ENCODE assay signal across 12 cellular contexts in genomic region chr3:120497318-120497717, GRCh38. TPM values are rescaled to one million over a fixed set of nuclear protein-coding genes. Genes with fewer than 3 reads are reported as not detected.
DNase-seq lines count a peak whose midpoint lies in the region; ATAC-seq and TF ChIP-seq lines count a peak whose summit lies in the region.
"Had no signal": no experiment of that assay in that cellular context is flagged by ENCODE, and none has a peak within 500 bp of the region (broad histone marks: within the 10 kb centered on the region; RNA-seq: fewer than 3 reads in every experiment).

No MANE protein-coding gene starts in this region.

- peaks cover 3% of the 10 kb centered on the region; the same call in 1 of the 2 replicates for H3K9me3 ChIP-seq in SK-N-SH

- no peaks in the 10 kb centered on the region for H3K79me2 ChIP-seq in SK-N-SH (ENCODE audit: insufficient read depth)

- H3K36me3 ChIP-seq in BJ (ENCODE audit: control insufficient read depth, insufficient read depth, low read length) (no peaks in the 10 kb centered on the region), SK-N-SH (replicated peaks in 1 of 2; ENCODE audit: control insufficient read depth in 1 of 2, insufficient read depth in 2 of 2, low read length in 1 of 2) (no peaks in the 10 kb centered on the region)

- H2AFZ ChIP-seq in SK-N-SH (ENCODE audit: low read depth): no peak overlapping the region

- H3K4me3 ChIP-seq in BJ (ENCODE audit: low read depth, low read length) (no peak overlapping the region), SK-N-SH (ENCODE audit: low read depth in 2 of 2, low read length in 1 of 2) (peak overlapping the region; percentile 3 to 25; a peak in 3 of 4 replicates), fibroblast of the aortic adventitia (ENCODE audit: low read depth, low read length) (peak overlapping the region; percentile 15)

- H3K4me1 ChIP-seq in SK-N-SH (ENCODE audit: control insufficient read depth in 1 of 2, insufficient read depth in 2 of 2, low read depth in 1 of 2, low read length in 1 of 2): peaks cover 0 to 29% of the 10 kb centered on the region in 2 experiments; a peak in 3 of 4 replicates

- H3K9ac ChIP-seq in SK-N-SH: peak overlapping the region; percentile 71

- TF ChIP-seq CTCF in BJ (IDR thresholded peaks at IDR 0.05; ENCODE audit: insufficient read depth, low read depth, low read length) (no peak), SK-N-SH (IDR thresholded peaks at IDR 0.05) (no peak), fibroblast of the aortic adventitia (IDR thresholded peaks at IDR 0.05; ENCODE audit: insufficient read depth, low read length) (no peak)

- ATAC-seq in GM19397 (IDR thresholded peaks at IDR 0.05; ENCODE audit: unreplicated experiment): no peak
- ATAC-seq in GM18519 (IDR thresholded peaks at IDR 0.05; ENCODE audit: low FRiP score, unreplicated experiment): no peak
- ATAC-seq: HCT116 had no signal

- POLR2A ChIA-PET in BJ (lab: Charles Lee): no interaction called here
- POLR2A ChIA-PET in SK-N-SH (lab: Yijun Ruan, JAX): no interaction called here

- H3K27ac ChIP-seq in SK-N-SH (ENCODE audit: low read depth in 2 of 2, low read length in 1 of 2): peak overlapping the region; percentile 64 to 95

- peak in 1 of 2 experiments; percentile 83; a peak in 2 of 4 replicates for TF ChIP-seq EP300 in SK-N-SH (IDR thresholded peaks at IDR 0.05; ENCODE audit: borderline replicate concordance in 1 of 2, low read depth in 1 of 2, low read length in 1 of 2)

- 8% methylated on average over 2 of the region's 2 CpGs for WGBS in SK-N-SH (ENCODE audit: low lambda C conversion rate)

- H3K4me2 ChIP-seq in SK-N-SH: peak overlapping the region; percentile 72

- CTCF ChIA-PET in BJ (lab: Yijun Ruan, JAX) (interaction anchor here (0.7 to 1.2 kb wide), 3 partner anchors 29 to 66 kb away, joined by 3 to 5 read pairs (median 3); no protein-coding TSS in a partner anchor), SK-N-SH (lab: Yijun Ruan, JAX) (no interaction called here)

- H3F3A ChIP-seq in SK-N-SH (replicated peaks; ENCODE audit: insufficient read depth): peaks cover 41% of the 10 kb centered on the region

- H3K27me3 ChIP-seq in BJ (ENCODE audit: control insufficient read depth, insufficient read depth, low read length) (no peaks in the 10 kb centered on the region), SK-N-SH (ENCODE audit: insufficient read depth) (no peaks in the 10 kb centered on the region)

- DNase-seq in BJ (ENCODE audit: low read depth) (peak; percentile 92), SK-N-SH (no peak), fibroblast of the aortic adventitia (ENCODE audit: low read depth) (peak; percentile 96), pulmonary artery endothelial cell (ENCODE audit: low read depth, low spot score) (peak; percentile 60), cerebellar nuclear complex (lab: John Stamatoyannopoulos, UW) (no peak), cortex of kidney (lab: John Stamatoyannopoulos, UW) (no peak)
- DNase-seq: activated effector memory CD4-positive, alpha-beta T cell treated with anti-CD3 and anti-CD28 coated beads, Interleukin-2, amount 50 U/mL, for 16 hours; NCI-H774; nephron progenitor cell had no signal

- no peaks in the 10 kb centered on the region for H3K9me2 ChIP-seq in SK-N-SH

- H4K20me1 ChIP-seq in SK-N-SH (ENCODE audit: insufficient read depth): no peaks in the 10 kb centered on the region

- TF ChIP-seq RAD21 in SK-N-SH (IDR thresholded peaks at IDR 0.05; ENCODE audit: low read length): no peak

TF ChIP-seq in SK-N-SH, 30 proteins besides CTCF, POLR2A, EP300 and RAD21 (continues in another document):
- peak; percentile 82 for TF ChIP-seq JUND (IDR thresholded peaks at IDR 0.05)
- TF ChIP-seq, protein P1, sequence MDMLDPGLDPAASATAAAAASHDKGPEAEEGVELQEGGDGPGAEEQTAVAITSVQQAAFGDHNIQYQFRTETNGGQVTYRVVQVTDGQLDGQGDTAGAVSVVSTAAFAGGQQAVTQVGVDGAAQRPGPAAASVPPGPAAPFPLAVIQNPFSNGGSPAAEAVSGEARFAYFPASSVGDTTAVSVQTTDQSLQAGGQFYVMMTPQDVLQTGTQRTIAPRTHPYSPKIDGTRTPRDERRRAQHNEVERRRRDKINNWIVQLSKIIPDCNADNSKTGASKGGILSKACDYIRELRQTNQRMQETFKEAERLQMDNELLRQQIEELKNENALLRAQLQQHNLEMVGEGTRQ (IDR thresholded peaks at IDR 0.05; ENCODE audit: borderline replicate concordance, low read depth, low read length): no peak
- no peak for TF ChIP-seq EZH2phosphoT487 (IDR thresholded peaks at IDR 0.05; ENCODE audit: borderline replicate concordance, low read depth)
- TF ChIP-seq GABPA (IDR thresholded peaks at IDR 0.05; ENCODE audit: low read depth): no peak
- peak; percentile 63; the same call in 1 of the 2 replicates for TF ChIP-seq PBX3 (IDR thresholded peaks at IDR 0.05)
- TF ChIP-seq NFIC (IDR thresholded peaks at IDR 0.05; ENCODE audit: borderline replicate concordance): peak; percentile 95
- TF ChIP-seq CHD2 (IDR thresholded peaks at IDR 0.05; ENCODE audit: low read length, partially characterized antibody): no peak
- TF ChIP-seq MEF2A (IDR thresholded peaks at IDR 0.05; ENCODE audit: borderline replicate concordance, low read depth): no peak
- 0 out of 2 replicates have a peak, but pooled peaks have one; percentile 46 for TF ChIP-seq FOXM1 (IDR thresholded peaks at IDR 0.05; ENCODE audit: low read depth)
- TF ChIP-seq, protein P2, sequence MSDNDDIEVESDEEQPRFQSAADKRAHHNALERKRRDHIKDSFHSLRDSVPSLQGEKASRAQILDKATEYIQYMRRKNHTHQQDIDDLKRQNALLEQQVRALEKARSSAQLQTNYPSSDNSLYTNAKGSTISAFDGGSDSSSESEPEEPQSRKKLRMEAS (IDR thresholded peaks at IDR 0.05; ENCODE audit: low read depth): no peak
- peak; percentile 65; the same call in 1 of the 2 replicates for TF ChIP-seq TEAD4 (IDR thresholded peaks at IDR 0.05; ENCODE audit: borderline replicate concordance, insufficient read depth)
- TF ChIP-seq RFX5 (IDR thresholded peaks at IDR 0.05; ENCODE audit: low read length): no peak
- TF ChIP-seq TAF1 (IDR thresholded peaks at IDR 0.05; ENCODE audit: borderline replicate concordance, low read depth, low read length): peak; percentile 27; the same call in 1 of the 2 replicates
- no peak for TF ChIP-seq YY1 (IDR thresholded peaks at IDR 0.05; ENCODE audit: low read depth)
- no peak for TF ChIP-seq FOXJ3 (CRISPR knock-in tag; IDR thresholded peaks at IDR 0.05)
- no peak for TF ChIP-seq NRF1 (IDR thresholded peaks at IDR 0.05; ENCODE audit: low read depth, low read length)
- no peak for TF ChIP-seq SMC3 (IDR thresholded peaks at IDR 0.05; ENCODE audit: low read depth, low read length)
- no peak for TF ChIP-seq GATA2 (CRISPR knock-in tag; IDR thresholded peaks at IDR 0.05)
- TF ChIP-seq, protein P3, sequence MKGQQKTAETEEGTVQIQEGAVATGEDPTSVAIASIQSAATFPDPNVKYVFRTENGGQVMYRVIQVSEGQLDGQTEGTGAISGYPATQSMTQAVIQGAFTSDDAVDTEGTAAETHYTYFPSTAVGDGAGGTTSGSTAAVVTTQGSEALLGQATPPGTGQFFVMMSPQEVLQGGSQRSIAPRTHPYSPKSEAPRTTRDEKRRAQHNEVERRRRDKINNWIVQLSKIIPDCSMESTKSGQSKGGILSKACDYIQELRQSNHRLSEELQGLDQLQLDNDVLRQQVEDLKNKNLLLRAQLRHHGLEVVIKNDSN (IDR thresholded peaks at IDR 0.05; ENCODE audit: borderline replicate concordance, low read depth): no peak
- TF ChIP-seq REST (IDR thresholded peaks at IDR 0.05; ENCODE audit: low read depth, low read length): no peak
- TF ChIP-seq TCF12 (IDR thresholded peaks at IDR 0.05): peak; percentile 83

RNA-seq across cellular contexts. Expression of gene FSTL1, which starts 46.5 kb away (rescaled TPM):
- polyA plus RNA-seq in BJ (2011; rRNA removed) (3,514 and 4,020 TPM in 2 replicates), SK-N-SH (2012; rRNA removed) (329 and 454 TPM in 2 replicates)
- polyA minus RNA-seq in BJ (2011; rRNA and poly(A)+ RNA removed): 1,152 and 1,696 TPM in 2 replicates
- polyA plus RNA-seq in SK-N-SH (2012; cell fraction: cytosol; rRNA removed): 409 and 444 TPM in 2 replicates
- 657 and 858 TPM in 2 replicates for polyA plus RNA-seq in SK-N-SH (2012; cell fraction: nucleus; rRNA removed)
- total RNA-seq in fibroblast of the aortic adventitia (ENCODE audit: low replicate concordance) (765 and 870 TPM in 2 replicates), pulmonary artery endothelial cell (517 and 690 TPM in 2 replicates)

Comparison
In these comparisons a context has a peak if more than half of its experiments do, and no peak if none do; other contexts are left out.
1. DNase-seq: peak in BJ (single experiment), fibroblast of the aortic adventitia (single experiment) and pulmonary artery endothelial cell (single experiment); none in SK-N-SH (single experiment), cerebellar nuclear complex (0 of 2) and cortex of kidney (single experiment).